ENCODE assay signal across 18 cellular contexts in the genomic region with DNA sequence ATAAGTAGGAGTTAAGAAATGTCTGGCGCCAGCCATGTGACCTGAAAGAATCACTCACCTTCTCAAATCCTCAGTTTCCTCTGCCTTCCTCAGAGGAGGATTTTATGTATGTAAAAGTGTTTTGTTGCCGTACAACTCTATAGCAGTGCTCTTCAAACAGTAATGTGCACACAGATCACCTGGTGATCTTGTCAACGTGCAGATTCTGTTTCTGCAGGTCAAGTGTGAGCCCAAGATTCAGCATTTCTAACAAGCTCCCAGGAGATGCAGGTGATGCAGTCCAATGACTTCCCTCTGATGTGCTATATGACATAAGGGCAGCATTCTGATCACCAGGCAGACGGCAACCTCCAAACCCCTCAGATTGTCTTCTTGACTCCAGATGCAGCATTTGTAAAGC.
DNase-seq lines count a peak whose midpoint lies in the region; ATAC-seq, FAIRE-seq and TF ChIP-seq lines count a peak whose summit lies in the region.
"Had no signal": no experiment of that assay in that cellular context is flagged by ENCODE, and none has a peak within 500 bp of the region (broad histone marks: within the 10 kb centered on the region; RNA-seq: fewer than 3 reads in every experiment).

No MANE protein-coding gene starts in this region.

- H3K9me3 ChIP-seq in GM23248 (ENCODE audit: low read depth) (no peaks in the 10 kb centered on the region), K562 (replicated peaks; ENCODE audit: control insufficient read depth, insufficient read depth, low read depth, low read length) (no peaks in the 10 kb centered on the region), right atrium auricular region (no peaks in the 10 kb centered on the region), stomach smooth muscle (ENCODE audit: control insufficient read depth in 2 of 2, low read length in 2 of 2) (no peaks in the 10 kb centered on the region)
- H3K9me3 ChIP-seq: Caco-2, SJSA1 had no signal

- FAIRE-seq in K562 (lab: Jason Lieb, UNC) (no peak), GM12892 (lab: Jason Lieb, UNC) (no peak)
- FAIRE-seq: HTR-8/SVneo had no signal

- BruUV-seq in K562 (replicated peaks; lab: Mats Ljungman, UMichigan) = no TSS peak

- H3K9ac ChIP-seq in GM23248 (no peak overlapping the region), K562 (ENCODE audit: insufficient read depth in 1 of 2, low read depth in 2 of 2, low read length in 2 of 2) (no peak overlapping the region), stomach smooth muscle (ENCODE audit: low read length in 2 of 2) (peak overlapping the region in 1 of 2 donors; percentile 7)

- TF ChIP-seq POLR2A in K562 (conservative IDR thresholded peaks at IDR 0.05) = no peak
- no peak for TF ChIP-seq POLR2A in GM12892 (IDR thresholded peaks at IDR 0.05; ENCODE audit: low read depth, low read length)

- 96% methylated on average over 4 of the region's 4 CpGs for WGBS in GM23248 (ENCODE audit: low coverage in 1 of 2, low lambda C conversion rate in 2 of 2, missing lambda C conversion rate in 2 of 2), 2 experiments
- WGBS in K562 (ENCODE audit: insufficient coverage, low coverage, missing lambda C conversion rate) = 48% methylated on average over 4 of the region's 4 CpGs

- TF ChIP-seq EP300 in K562 (IDR thresholded peaks at IDR 0.05; ENCODE audit: low read length) = no peak

- H2AFZ ChIP-seq in GM23248 = no peak overlapping the region
- peak overlapping the region; percentile 74; the same call in 1 of the 2 replicates for H2AFZ ChIP-seq in K562 (ENCODE audit: low read depth, low read length)

- no peak for DNase-seq in GM23248
- no peak for DNase-seq in K562 (ENCODE audit: extremely low read depth in 1 of 4, low spot score in 3 of 4)
- DNase-seq in right atrium auricular region (ENCODE audit: low spot score) = no peak
- DNase-seq in ecto neural progenitor cell (ENCODE audit: low spot score) = no peak
- no peak for DNase-seq in GM12892 (ENCODE audit: insufficient read length)
- DNase-seq: Caco-2, DMS153, H9, NCI-H1436, NCI-H2029, NCI-H2171 treated with DMSO at 0.1 percent for 48 hours, NCI-H446 treated with DMSO at 0.1 percent for 48 hours, NCI-H748 treated with DMSO at 0.1 percent for 48 hours had no signal

- POLR2A ChIA-PET in K562 (lab: Yijun Ruan, JAX) = no interaction called here

- H3K79me2 ChIP-seq in GM23248 (ENCODE audit: insufficient read depth) (no peaks in the 10 kb centered on the region), K562 (ENCODE audit: control insufficient read depth, insufficient read depth, low read length) (no peaks in the 10 kb centered on the region)

- H3K4me2 ChIP-seq in GM23248 (ENCODE audit: unreplicated experiment) (no peak overlapping the region), K562 (ENCODE audit: insufficient read depth, low read length) (no peak overlapping the region)

- TF ChIP-seq CTCF in K562 (IDR thresholded peaks at IDR 0.05 in 2 of 3, conservative IDR thresholded peaks at IDR 0.05 in 1 of 3; ENCODE audit: insufficient read depth in 2 of 3, low read depth in 1 of 3, low read length in 3 of 3) (no peak), right atrium auricular region (IDR thresholded peaks at IDR 0.05) (no peak)

- H3K27me3 ChIP-seq in GM23248 (replicated peaks; ENCODE audit: insufficient read depth) (no peaks in the 10 kb centered on the region), K562 (ENCODE audit: control insufficient read depth in 2 of 2, insufficient read depth in 2 of 2, low read length in 2 of 2) (no peaks in the 10 kb centered on the region), right atrium auricular region (no peaks in the 10 kb centered on the region), stomach smooth muscle (ENCODE audit: control insufficient read depth in 1 of 2, insufficient read depth in 2 of 2, low read length in 2 of 2) (no peaks in the 10 kb centered on the region)
- H3K27me3 ChIP-seq: SJSA1 had no signal

- peaks cover 22% of the 10 kb centered on the region for H3K4me1 ChIP-seq in GM23248 (ENCODE audit: insufficient read depth)
- H3K4me1 ChIP-seq in K562 (replicated peaks in 1 of 2; ENCODE audit: control insufficient read depth in 2 of 2, insufficient read depth in 2 of 2, low read length in 2 of 2) = peaks cover 0 to 4% of the 10 kb centered on the region in 2 experiments; a peak in 2 of 5 replicates
- peaks cover 0 to 27% of the 10 kb centered on the region in 2 donors for H3K4me1 ChIP-seq in right atrium auricular region
- peaks cover 37% of the 10 kb centered on the region for H3K4me1 ChIP-seq in stomach smooth muscle (ENCODE audit: control insufficient read depth, insufficient read depth, low read length)

- no peaks in the 10 kb centered on the region for H4K20me1 ChIP-seq in GM23248 (ENCODE audit: insufficient read depth)
- H4K20me1 ChIP-seq in K562 (replicated peaks; ENCODE audit: control insufficient read depth, insufficient read depth, low read length) = no peaks in the 10 kb centered on the region

- no peaks in the 10 kb centered on the region for H3K9me1 ChIP-seq in K562 (ENCODE audit: control insufficient read depth, insufficient read depth, low read length)

- H3K4me3 ChIP-seq in GM23248 = no peak overlapping the region
- no peak overlapping the region for H3K4me3 ChIP-seq in K562
- no peak overlapping the region for H3K4me3 ChIP-seq in right atrium auricular region
- no peak overlapping the region for H3K4me3 ChIP-seq in stomach smooth muscle (ENCODE audit: low read length in 2 of 2)
- H3K4me3 ChIP-seq: SJSA1 had no signal

- no peak for TF ChIP-seq RAD21 in K562 (CRISPR knock-in tag; conservative IDR thresholded peaks at IDR 0.05 in 1 of 2, IDR thresholded peaks at IDR 0.05 in 1 of 2)

- H3K36me3 ChIP-seq in GM23248 (ENCODE audit: low read depth) (no peaks in the 10 kb centered on the region), K562 (ENCODE audit: control insufficient read depth, insufficient read depth, low read length) (no peaks in the 10 kb centered on the region), right atrium auricular region (no peaks in the 10 kb centered on the region), stomach smooth muscle (ENCODE audit: control insufficient read depth in 2 of 2, insufficient read depth in 2 of 2, low read length in 2 of 2) (no peaks in the 10 kb centered on the region)
- H3K36me3 ChIP-seq: SJSA1 had no signal

- H3K27ac ChIP-seq in GM23248 = 0 out of 2 replicates have a peak overlapping the region, but pooled peaks have one; percentile 96
- no peak overlapping the region for H3K27ac ChIP-seq in K562 (ENCODE audit: extremely low read depth, low read depth, low read length)
- H3K27ac ChIP-seq in right atrium auricular region = peak overlapping the region; percentile 6 to 81
- peak overlapping the region; percentile 90 for H3K27ac ChIP-seq in stomach smooth muscle (ENCODE audit: low read length)
- H3K27ac ChIP-seq: HL-60, SJSA1 had no signal

- ATAC-seq in K562 (no peak), GM21576 (IDR thresholded peaks at IDR 0.05; ENCODE audit: unreplicated experiment) (no peak)

- no peaks in the 10 kb centered on the region for H3K9me2 ChIP-seq in GM23248 (ENCODE audit: insufficient read depth)

- CTCF ChIA-PET in K562 (lab: Yijun Ruan, JAX; ENCODE audit: low intra/inter-chr PET ratio) = no interaction called here

- intact Hi-C loops in K562 (cut with micrococcal nuclease) = no loop called here

- in situ Hi-C loops in GM23248 (cut with MboI) (no loop called here), K562 (cut with MboI) (no loop called here)

- peaks cover 18% of the 10 kb centered on the region for H3F3A ChIP-seq in GM23248 (ENCODE audit: insufficient read depth)

TF ChIP-seq in K562, 482 proteins besides CTCF, POLR2A, EP300 and RAD21:
- TF ChIP-seq TARDBP (IDR thresholded peaks at IDR 0.05) (no peak), MCM3 (IDR thresholded peaks at IDR 0.05) (no peak)
TF ChIP-seq in K562: peak in this region for 0.
